Comparison of ENCODE assay signal across 2 cellular contexts in the genomic region with DNA sequence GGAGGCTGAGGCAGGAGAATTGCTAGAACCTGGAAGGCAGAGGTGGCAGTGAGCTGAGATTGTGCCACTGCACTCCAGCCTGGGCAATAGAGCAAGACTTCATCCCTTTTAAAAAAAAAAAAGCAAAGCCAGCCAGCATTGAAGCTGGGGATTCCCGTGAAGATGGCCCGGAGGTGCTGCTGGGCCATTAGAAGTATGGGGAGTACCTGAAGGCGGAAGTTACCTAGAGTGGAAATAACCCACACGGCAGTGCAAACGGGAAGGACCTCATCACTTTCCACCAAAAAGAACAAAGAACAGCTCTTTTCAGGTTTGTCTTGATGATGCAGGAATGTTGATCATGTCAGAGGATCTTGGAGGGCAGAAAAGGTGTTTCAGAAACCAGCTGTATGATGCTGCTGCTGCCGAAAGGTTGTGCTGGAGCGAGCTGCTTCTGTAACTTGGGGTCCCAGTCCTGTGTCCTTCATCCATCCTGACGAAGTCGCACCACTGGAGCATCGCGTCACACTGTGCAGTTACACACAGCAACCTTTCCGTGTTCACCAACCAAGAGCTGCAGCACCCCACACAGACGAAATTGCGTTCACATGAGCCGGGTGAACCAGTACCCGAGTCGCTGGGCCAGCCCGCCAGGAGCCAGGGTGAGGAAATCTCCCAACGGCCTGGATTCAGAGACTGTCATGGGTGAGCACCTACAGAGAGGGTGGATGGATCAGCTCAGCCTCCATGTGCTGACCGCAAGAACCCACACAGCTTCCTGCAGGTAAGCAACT.
TF ChIP-seq lines count a peak whose summit lies in the region.

No MANE protein-coding gene starts in this region.

TF ChIP-seq in HepG2, 621 proteins besides CTCF, POLR2A, EP300 and RAD21 (continues in another document):
- TF ChIP-seq ZFP37 (CRISPR knock-in tag; IDR thresholded peaks at IDR 0.05; ENCODE audit: borderline replicate concordance) (no peak), NFKBIZ (CRISPR knock-in tag; IDR thresholded peaks at IDR 0.05) (no peak), POLR2G (IDR thresholded peaks at IDR 0.05; ENCODE audit: low read depth, low read length) (peak; percentile 36), MEF2D (CRISPR knock-in tag; IDR thresholded peaks at IDR 0.05) (no peak), ZNF335 (CRISPR knock-in tag; IDR thresholded peaks at IDR 0.05) (0 out of 2 replicates have a peak, but pooled peaks have one; percentile 28)
- TF ChIP-seq, protein P1, sequence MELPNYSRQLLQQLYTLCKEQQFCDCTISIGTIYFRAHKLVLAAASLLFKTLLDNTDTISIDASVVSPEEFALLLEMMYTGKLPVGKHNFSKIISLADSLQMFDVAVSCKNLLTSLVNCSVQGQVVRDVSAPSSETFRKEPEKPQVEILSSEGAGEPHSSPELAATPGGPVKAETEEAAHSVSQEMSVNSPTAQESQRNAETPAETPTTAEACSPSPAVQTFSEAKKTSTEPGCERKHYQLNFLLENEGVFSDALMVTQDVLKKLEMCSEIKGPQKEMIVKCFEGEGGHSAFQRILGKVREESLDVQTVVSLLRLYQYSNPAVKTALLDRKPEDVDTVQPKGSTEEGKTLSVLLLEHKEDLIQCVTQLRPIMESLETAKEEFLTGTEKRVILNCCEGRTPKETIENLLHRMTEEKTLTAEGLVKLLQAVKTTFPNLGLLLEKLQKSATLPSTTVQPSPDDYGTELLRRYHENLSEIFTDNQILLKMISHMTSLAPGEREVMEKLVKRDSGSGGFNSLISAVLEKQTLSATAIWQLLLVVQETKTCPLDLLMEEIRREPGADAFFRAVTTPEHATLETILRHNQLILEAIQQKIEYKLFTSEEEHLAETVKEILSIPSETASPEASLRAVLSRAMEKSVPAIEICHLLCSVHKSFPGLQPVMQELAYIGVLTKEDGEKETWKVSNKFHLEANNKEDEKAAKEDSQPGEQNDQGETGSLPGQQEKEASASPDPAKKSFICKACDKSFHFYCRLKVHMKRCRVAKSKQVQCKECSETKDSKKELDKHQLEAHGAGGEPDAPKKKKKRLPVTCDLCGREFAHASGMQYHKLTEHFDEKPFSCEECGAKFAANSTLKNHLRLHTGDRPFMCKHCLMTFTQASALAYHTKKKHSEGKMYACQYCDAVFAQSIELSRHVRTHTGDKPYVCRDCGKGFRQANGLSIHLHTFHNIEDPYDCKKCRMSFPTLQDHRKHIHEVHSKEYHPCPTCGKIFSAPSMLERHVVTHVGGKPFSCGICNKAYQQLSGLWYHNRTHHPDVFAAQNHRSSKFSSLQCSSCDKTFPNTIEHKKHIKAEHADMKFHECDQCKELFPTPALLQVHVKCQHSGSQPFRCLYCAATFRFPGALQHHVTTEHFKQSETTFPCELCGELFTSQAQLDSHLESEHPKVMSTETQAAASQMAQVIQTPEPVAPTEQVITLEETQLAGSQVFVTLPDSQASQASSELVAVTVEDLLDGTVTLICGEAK (IDR thresholded peaks at IDR 0.05), result no peak
- TF ChIP-seq, protein P1 (CRISPR knock-in tag; IDR thresholded peaks at IDR 0.05), result 0 out of 2 replicates have a peak, but pooled peaks have one; percentile 8
- TF ChIP-seq, protein P2, sequence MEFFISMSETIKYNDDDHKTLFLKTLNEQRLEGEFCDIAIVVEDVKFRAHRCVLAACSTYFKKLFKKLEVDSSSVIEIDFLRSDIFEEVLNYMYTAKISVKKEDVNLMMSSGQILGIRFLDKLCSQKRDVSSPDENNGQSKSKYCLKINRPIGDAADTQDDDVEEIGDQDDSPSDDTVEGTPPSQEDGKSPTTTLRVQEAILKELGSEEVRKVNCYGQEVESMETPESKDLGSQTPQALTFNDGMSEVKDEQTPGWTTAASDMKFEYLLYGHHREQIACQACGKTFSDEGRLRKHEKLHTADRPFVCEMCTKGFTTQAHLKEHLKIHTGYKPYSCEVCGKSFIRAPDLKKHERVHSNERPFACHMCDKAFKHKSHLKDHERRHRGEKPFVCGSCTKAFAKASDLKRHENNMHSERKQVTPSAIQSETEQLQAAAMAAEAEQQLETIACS (CRISPR knock-in tag; IDR thresholded peaks at IDR 0.05), result no peak

TF ChIP-seq in K562, 482 proteins besides CTCF, POLR2A, EP300 and RAD21:
- TF ChIP-seq TAL1 (IDR thresholded peaks at IDR 0.05) (no peak), RBFOX2 (IDR thresholded peaks at IDR 0.05; ENCODE audit: low read depth, low read length) (0 out of 2 replicates have a peak, but pooled peaks have one; percentile 19)
